ENCODE assay signal across 9 cellular contexts in the genomic region with DNA sequence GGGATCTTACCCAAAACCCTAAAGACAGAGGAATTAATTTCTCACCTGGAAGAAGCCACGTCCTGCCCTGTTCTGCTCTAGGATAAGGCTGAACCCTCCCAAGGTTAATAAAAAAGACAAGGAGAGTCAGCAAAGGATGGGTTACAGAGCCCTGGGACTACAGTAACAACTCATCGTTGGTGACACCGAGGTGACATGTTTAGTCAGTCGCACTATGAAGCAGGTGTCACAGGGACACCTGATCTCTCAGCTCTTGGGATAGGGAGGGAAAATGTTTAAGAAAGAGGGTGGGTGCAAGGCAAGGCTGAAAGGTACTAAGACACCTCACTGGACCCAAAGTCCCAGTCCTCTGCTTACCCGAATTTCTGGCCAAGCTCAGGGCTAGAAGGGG. TPM values are rescaled to one million over a fixed set of nuclear protein-coding genes. Genes with fewer than 3 reads are reported as not detected.
DNase-seq lines count a peak whose midpoint lies in the region; ATAC-seq and TF ChIP-seq lines count a peak whose summit lies in the region.
"Had no signal": no experiment of that assay in that cellular context is flagged by ENCODE, and none has a peak within 500 bp of the region (broad histone marks: within the 10 kb centered on the region; RNA-seq: fewer than 3 reads in every experiment).

No MANE protein-coding gene starts in this region.

- 14 to 19% methylated on average over 5 of the region's 5 CpGs for WGBS in body of pancreas, 2 donors

- intact Hi-C loops in body of pancreas (cut with DNase I), result no loop called here

- peak; percentile 58 for DNase-seq in NCI-H2171 treated with DMSO at 0.1 percent for 48 hours (lab: John Stamatoyannopoulos, UW)
- no peak for DNase-seq in NCI-H2171 (lab: John Stamatoyannopoulos, UW)
- DNase-seq in body of pancreas, result no peak
- no peak for DNase-seq in left lobe of liver (ENCODE audit: low spot score)
- DNase-seq in substantia nigra (lab: John Stamatoyannopoulos, UW), result no peak
- DNase-seq in GF-D8 (lab: John Stamatoyannopoulos, UW), result no peak
- no peak for DNase-seq in cerebellar nuclear complex (lab: John Stamatoyannopoulos, UW)
- DNase-seq in activated gamma-delta T cell (lab: John Stamatoyannopoulos, UW), result no peak

- H3K4me3 ChIP-seq in body of pancreas, result peak overlapping the region; percentile 65 to 77

- no peaks in the 10 kb centered on the region for H3K9me3 ChIP-seq in body of pancreas

- H3K27ac ChIP-seq in body of pancreas (peak overlapping the region; percentile 2 to 81 (median 74)), substantia nigra (ENCODE audit: low read depth, low read length, poor library complexity, severe bottlenecking) (peak overlapping the region; percentile 92)
- H3K27ac ChIP-seq: 22Rv1 had no signal

- TF ChIP-seq POLR2A in body of pancreas (IDR thresholded peaks at IDR 0.05), result no peak

- no peaks in the 10 kb centered on the region for H3K36me3 ChIP-seq in body of pancreas (replicated peaks in 1 of 2; ENCODE audit: insufficient read depth in 1 of 2, low read depth in 2 of 2)

- ATAC-seq in body of pancreas (no peak), left lobe of liver (peak; percentile 39)

- H3K27me3 ChIP-seq in body of pancreas, result no peaks in the 10 kb centered on the region

- H3K4me1 ChIP-seq in body of pancreas, result peaks cover 43% of the 10 kb centered on the region

- no peak for TF ChIP-seq CTCF in body of pancreas (IDR thresholded peaks at IDR 0.05)

RNA-seq across cellular contexts. Expression of gene MOCS1, which starts 0.6 kb away (rescaled TPM):
- total RNA-seq in body of pancreas (10 to 100 TPM; 15.0 to 21.1 TPM), left lobe of liver (29.0 TPM)
